ENCODE assay signal across 1 cellular context in the genomic region with DNA sequence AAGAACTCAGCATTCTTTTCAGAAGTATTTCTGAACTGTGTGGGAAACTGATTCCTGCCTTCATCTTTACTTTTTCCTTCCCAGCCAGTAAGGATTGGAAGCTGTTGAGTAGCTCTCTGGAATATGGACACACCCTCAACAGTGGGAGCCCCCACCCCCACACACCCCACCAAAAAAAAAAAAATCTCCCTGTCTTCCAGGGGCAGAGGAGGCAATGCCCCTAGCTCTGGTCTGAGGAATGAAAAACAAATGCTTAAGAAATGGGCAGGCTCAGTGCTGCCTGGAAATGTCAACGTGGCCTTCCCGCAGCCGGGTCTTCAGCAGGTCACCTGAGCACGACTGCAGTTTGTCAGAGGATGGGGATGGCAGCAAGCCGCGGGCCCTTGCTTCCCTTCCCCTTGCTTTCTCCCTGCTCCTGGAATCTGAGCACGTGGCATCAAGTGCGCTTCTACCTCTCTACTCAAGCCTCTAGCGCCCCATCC.
TF ChIP-seq lines count a peak whose summit lies in the region.

No MANE protein-coding gene starts in this region.

TF ChIP-seq in K562, 482 proteins besides CTCF, POLR2A, EP300 and RAD21 (continued from another document):
- TF ChIP-seq, protein P1, sequence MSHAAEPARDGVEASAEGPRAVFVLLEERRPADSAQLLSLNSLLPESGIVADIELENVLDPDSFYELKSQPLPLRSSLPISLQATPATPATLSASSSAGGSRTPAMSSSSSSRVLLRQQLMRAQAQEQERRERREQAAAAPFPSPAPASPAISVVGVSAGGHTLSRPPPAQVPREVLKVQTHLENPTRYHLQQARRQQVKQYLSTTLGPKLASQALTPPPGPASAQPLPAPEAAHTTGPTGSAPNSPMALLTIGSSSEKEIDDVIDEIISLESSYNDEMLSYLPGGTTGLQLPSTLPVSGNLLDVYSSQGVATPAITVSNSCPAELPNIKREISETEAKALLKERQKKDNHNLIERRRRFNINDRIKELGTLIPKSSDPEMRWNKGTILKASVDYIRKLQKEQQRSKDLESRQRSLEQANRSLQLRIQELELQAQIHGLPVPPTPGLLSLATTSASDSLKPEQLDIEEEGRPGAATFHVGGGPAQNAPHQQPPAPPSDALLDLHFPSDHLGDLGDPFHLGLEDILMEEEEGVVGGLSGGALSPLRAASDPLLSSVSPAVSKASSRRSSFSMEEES (CRISPR knock-in tag; IDR thresholded peaks at IDR 0.05) = no peak
- TF ChIP-seq LCOR (CRISPR knock-in tag; IDR thresholded peaks at IDR 0.05) = 0 out of 2 replicates have a peak, but pooled peaks have one; percentile 10
- TF ChIP-seq, protein P2, sequence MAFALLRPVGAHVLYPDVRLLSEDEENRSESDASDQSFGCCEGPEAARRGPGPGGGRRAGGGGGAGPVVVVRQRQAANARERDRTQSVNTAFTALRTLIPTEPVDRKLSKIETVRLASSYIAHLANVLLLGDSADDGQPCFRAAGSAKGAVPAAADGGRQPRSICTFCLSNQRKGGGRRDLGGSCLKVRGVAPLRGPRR (CRISPR knock-in tag; IDR thresholded peaks at IDR 0.05) = 0 out of 2 replicates have a peak, but pooled peaks have one; percentile 9
- no peak for TF ChIP-seq NONO (IDR thresholded peaks at IDR 0.05; ENCODE audit: low read depth in 2 of 2, low read length in 1 of 2)
TF ChIP-seq in K562: peak in this region for 3.
